9 cellular contexts compared by ENCODE assay signal in the genomic region with DNA sequence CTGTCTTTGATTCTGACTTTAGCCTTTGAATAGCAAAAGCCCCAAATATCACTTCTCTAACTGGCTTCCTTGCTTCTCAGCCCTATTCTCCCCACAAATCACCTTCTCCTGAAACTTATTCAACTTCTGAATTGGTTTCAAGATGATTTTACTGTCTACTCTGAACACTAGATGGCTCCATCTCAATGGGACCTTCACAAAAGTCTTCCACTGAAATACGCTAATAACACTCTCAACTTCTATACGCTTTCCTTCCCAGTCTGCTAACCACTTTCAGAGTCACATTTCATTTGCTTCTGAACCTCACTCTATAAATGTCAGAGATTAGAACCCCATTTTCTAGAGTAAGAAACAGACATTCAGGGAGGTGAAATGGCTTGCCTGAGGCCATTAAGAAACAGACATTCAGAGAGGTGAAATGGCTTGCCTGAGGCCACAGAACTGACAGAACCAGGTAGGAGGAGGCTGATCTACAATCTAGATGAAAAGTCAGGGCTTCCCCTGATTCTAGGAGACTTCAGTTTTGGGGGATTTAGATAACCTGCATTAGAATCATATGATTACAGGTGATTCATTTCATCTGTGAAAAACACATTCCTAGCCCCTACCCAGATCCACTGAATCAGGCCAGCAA. TPM values are rescaled to one million over a fixed set of nuclear protein-coding genes. Genes with fewer than 3 reads are reported as not detected.
A peak's percentile ranks its signal among the peaks of the same experiment; 100 is the strongest.
DNase-seq lines count a peak whose midpoint lies in the region; ATAC-seq lines count a peak whose summit lies in the region.
"Had no signal": no experiment of that assay in that cellular context is flagged by ENCODE, and none has a peak within 500 bp of the region (broad histone marks: within the 10 kb centered on the region; RNA-seq: fewer than 3 reads in every experiment).

No MANE protein-coding gene starts in this region.

- no peaks in the 10 kb centered on the region for H3K36me3 ChIP-seq in urinary bladder (ENCODE audit: insufficient read depth)

- peak; percentile 5 for DNase-seq in DMS53 (lab: John Stamatoyannopoulos, UW)
- DNase-seq in DMS53 treated with DMSO at 0.1 percent for 48 hours (lab: John Stamatoyannopoulos, UW; ENCODE audit: unreplicated experiment), result no peak
- DNase-seq in MV-4-11 (lab: John Stamatoyannopoulos, UW), result peak; percentile 53
- peak; percentile 25 for DNase-seq in central memory CD4-positive, alpha-beta T cell
- DNase-seq in left lobe of liver (ENCODE audit: low spot score), result no peak
- DNase-seq in stimulated activated CD4-positive, alpha-beta T cell treated with anti-CD3 and anti-CD28 coated beads, Interleukin-4, amount 100 ng/mL, for 24 hours, result no peak

- WGBS in urinary bladder, result 6% methylated on average over 2 of the region's 2 CpGs

- peak overlapping the region; percentile 3 for H3K27ac ChIP-seq in urinary bladder (ENCODE audit: low read depth)
- H3K27ac ChIP-seq: BLaER1 had no signal

- ATAC-seq in left lobe of liver, result peak; percentile 86
- no peak for ATAC-seq in GM21526 (IDR thresholded peaks at IDR 0.05; ENCODE audit: low FRiP score, unreplicated experiment)

- H3K4me3 ChIP-seq in urinary bladder (ENCODE audit: low read depth, low read length), result no peak overlapping the region
- H3K4me3 ChIP-seq: BLaER1 had no signal

- no peaks in the 10 kb centered on the region for H3K4me1 ChIP-seq in urinary bladder (ENCODE audit: insufficient read depth)

RNA-seq across cellular contexts. Expression of gene MORC2, which starts 20.6 kb away (rescaled TPM):
- total RNA-seq in left lobe of liver (11.9 TPM), urinary bladder (18.1 TPM)
- polyA plus RNA-seq in urinary bladder, result 21.7 TPM

RNA-seq across cellular contexts. Expression of gene TUG1, which starts 21.1 kb away (rescaled TPM):
- total RNA-seq in left lobe of liver, result 18.2 TPM
- 120 TPM for total RNA-seq in urinary bladder
- polyA plus RNA-seq in urinary bladder, result 48.7 TPM

Comparison
In these comparisons a context has a peak if more than half of its experiments do, and no peak if none do; other contexts are left out.
1. DNase-seq: peak in DMS53 (single experiment), MV-4-11 (single experiment) and central memory CD4-positive, alpha-beta T cell (single experiment); none in DMS53 treated with DMSO at 0.1 percent for 48 hours (single experiment), left lobe of liver (single experiment) and stimulated activated CD4-positive, alpha-beta T cell treated with anti-CD3 and anti-CD28 coated beads, Interleukin-4, amount 100 ng/mL, for 24 hours (single experiment).